8 cellular contexts compared by ENCODE assay signal in genomic region chr11:5684627-5685362, GRCh38. TPM values are rescaled to one million over a fixed set of nuclear protein-coding genes. Genes with fewer than 3 reads are reported as not detected.
DNase-seq lines count a peak whose midpoint lies in the region; ATAC-seq, FAIRE-seq and TF ChIP-seq lines count a peak whose summit lies in the region.

TRIM5 (minus strand) TSS chr11:5685074; CDS start chr11:5680177, 4,897 bp downstream.

- in situ Hi-C loops in GM13976 (cut with MboI; ENCODE audit: low sequenced_read_pairs, unreplicated experiment) = no loop called here

- H2AK5ac ChIP-seq in H1 (ENCODE audit: low read depth, low read length) = no peak within 1 kb of the TSS
- H2AK5ac ChIP-seq in mesenchymal stem cell (ENCODE audit: low read length, severe bottlenecking) = peak within 1 kb of the TSS; percentile 25

- CTCF ChIA-PET in H1 (lab: Charles Lee; ENCODE audit: partially characterized antibody) = interaction anchor here (0.7 to 3.9 kb wide), 17 partner anchors 11 to 1819 kb away, joined by 3 to 21 read pairs (median 4); no protein-coding TSS in a partner anchor

- peaks cover 0 to 12% of the 10 kb centered on the region in 2 experiments; a peak in 1 of 4 replicates for H3K9me3 ChIP-seq in H1 (ENCODE audit: insufficient read depth in 2 of 2, low read depth in 1 of 2, low read length in 1 of 2)
- no peaks in the 10 kb centered on the region for H3K9me3 ChIP-seq in mesenchymal stem cell (ENCODE audit: control insufficient read depth, low read length)

- H3K27me3 ChIP-seq in H1 (replicated peaks in 1 of 4; ENCODE audit: control insufficient read depth in 3 of 4, extremely low read depth in 1 of 4, insufficient read depth in 3 of 4, low read length in 3 of 4) (no peaks in the 10 kb centered on the region), mesenchymal stem cell (ENCODE audit: control insufficient read depth in 1 of 2, insufficient read depth in 1 of 2, low read length in 2 of 2) (no peaks in the 10 kb centered on the region)

- peak within 1 kb of the TSS; percentile 52 to 75 for H3K4me2 ChIP-seq in H1 (ENCODE audit: insufficient read depth in 1 of 2, low read depth in 2 of 2, low read length in 2 of 2)
- peak within 1 kb of the TSS; percentile 68 for H3K4me2 ChIP-seq in mesenchymal stem cell (ENCODE audit: low read length, poor library complexity, severe bottlenecking)

- no peak within 1 kb of the TSS for H4K5ac ChIP-seq in H1 (ENCODE audit: insufficient read length, low read depth, low read length)

- peaks cover 1% of the 10 kb centered on the region; the same call in 1 of the 2 replicates for H3K79me1 ChIP-seq in H1 (ENCODE audit: low read depth, low read length)
- H3K79me1 ChIP-seq in mesenchymal stem cell (replicated peaks; ENCODE audit: low read length, poor library complexity, severe bottlenecking) = peaks cover 22% of the 10 kb centered on the region

- DNase-seq in GM13976 (ENCODE audit: low spot score) (peak; percentile 87), NCI-H460 (ENCODE audit: extremely low read depth, low read depth) (peak; percentile 91), H1 (ENCODE audit: low read depth in 1 of 2, low spot score in 2 of 2) (peak; percentile 41 to 72), mesenchymal stem cell (peak; percentile 99), COR-L47 (lab: John Stamatoyannopoulos, UW) (no peak)
- DNase-seq in activated CD8-positive, alpha-beta memory T cell treated with anti-CD3 and anti-CD28 coated beads for 24 hours = peak; percentile 88
- DNase-seq in stimulated activated CD8-positive, alpha-beta memory T cell treated with anti-CD3 and anti-CD28 coated beads, Interleukin-15, amount 100 ng/mL, for 1 hour (ENCODE audit: low read depth) = peak; percentile 65

- H2BK20ac ChIP-seq in H1 (ENCODE audit: low read length) = 0 out of 2 replicates have a peak within 1 kb of the TSS, but pooled peaks have one; percentile 52

- H3K27ac ChIP-seq in H1 (ENCODE audit: low read depth, low read length) (peak within 1 kb of the TSS; percentile 82), mesenchymal stem cell (ENCODE audit: low read length, poor library complexity, severe bottlenecking) (peak within 1 kb of the TSS; percentile 97)

- WGBS in H1 (ENCODE audit: extremely low coverage in 1 of 2, insufficient coverage in 1 of 2, insufficient read length in 1 of 2, insufficient replicate concordance in 2 of 2, low coverage in 1 of 2, low lambda C conversion rate in 2 of 2, missing lambda C conversion rate in 1 of 2), 2 experiments = 22% methylated on average over 13 of the region's 13 CpGs; no CpG with 5 or more reads in 1 of the 2 experiments
- WGBS in mesenchymal stem cell = 1% methylated on average over 13 of the region's 13 CpGs

- H2BK5ac ChIP-seq in H1 (ENCODE audit: low read depth, low read length) (peak within 1 kb of the TSS; percentile 85), mesenchymal stem cell (ENCODE audit: low read depth, low read length, poor library complexity, severe bottlenecking) (peak within 1 kb of the TSS; percentile 53)

- H3K23ac ChIP-seq in H1 (ENCODE audit: insufficient read length) (no peak within 1 kb of the TSS), mesenchymal stem cell (ENCODE audit: low read length in 2 of 2) (no peak within 1 kb of the TSS)

- no peak within 1 kb of the TSS for H3K14ac ChIP-seq in H1 (ENCODE audit: insufficient read length)
- H3K14ac ChIP-seq in mesenchymal stem cell (ENCODE audit: low read length in 2 of 2) = peak within 1 kb of the TSS; percentile 70 to 86

- H3K9ac ChIP-seq in H1 (replicated peaks in 1 of 4; ENCODE audit: extremely low read depth in 1 of 4, low read depth in 3 of 4, low read length in 3 of 4) (peak within 1 kb of the TSS in 3 of 4 experiments; percentile 60 to 66 (median 65); a peak in 6 of 7 replicates), mesenchymal stem cell (ENCODE audit: low read length) (peak within 1 kb of the TSS; percentile 92)

- H3K18ac ChIP-seq in H1 (ENCODE audit: extremely low read depth, low read length) (peak within 1 kb of the TSS; percentile 41; the same call in 1 of the 2 replicates), mesenchymal stem cell (ENCODE audit: low read depth in 1 of 2, low read length in 2 of 2) (peak within 1 kb of the TSS; percentile 62 to 94)

- H2AFZ ChIP-seq in H1 (ENCODE audit: low read length) (peak within 1 kb of the TSS; percentile 88), mesenchymal stem cell (ENCODE audit: low read depth, low read length) (no peak within 1 kb of the TSS)

- no peak for TF ChIP-seq EP300 in H1 (IDR thresholded peaks at IDR 0.05; ENCODE audit: borderline replicate concordance in 1 of 2, low read depth in 2 of 2, low read length in 2 of 2)

- H3K23me2 ChIP-seq in H1 (ENCODE audit: low read depth, low read length) = peaks cover 2% of the 10 kb centered on the region

- H2BK120ac ChIP-seq in H1 (replicated peaks; ENCODE audit: low read depth, low read length) (no peak within 1 kb of the TSS), mesenchymal stem cell (ENCODE audit: low read depth, low read length) (no peak within 1 kb of the TSS)

- peak within 1 kb of the TSS; percentile 76; the same call in 1 of the 2 replicates for H4K8ac ChIP-seq in H1 (ENCODE audit: extremely low read depth, insufficient read depth, low read length)
- H4K8ac ChIP-seq in mesenchymal stem cell (ENCODE audit: low read length) = no peak within 1 kb of the TSS

- peak within 1 kb of the TSS; percentile 82 for H2BK12ac ChIP-seq in H1 (ENCODE audit: low read depth, low read length)
- no peak within 1 kb of the TSS for H2BK12ac ChIP-seq in mesenchymal stem cell (ENCODE audit: low read length in 2 of 2)

- peak within 1 kb of the TSS; percentile 51; the same call in 1 of the 2 replicates for H2BK15ac ChIP-seq in H1 (ENCODE audit: low read length)
- no peak within 1 kb of the TSS for H2BK15ac ChIP-seq in mesenchymal stem cell (ENCODE audit: low read depth, poor library complexity, severe bottlenecking)

- peak; percentile 79 for ATAC-seq in HG02759 (IDR thresholded peaks at IDR 0.05; ENCODE audit: unreplicated experiment)

- peak within 1 kb of the TSS; percentile 26 to 62 (median 42); a peak in 7 of 8 replicates for H3K4me3 ChIP-seq in H1 (ENCODE audit: extremely low read depth in 1 of 4, insufficient read depth in 2 of 4, low read depth in 3 of 4, low read length in 4 of 4)
- H3K4me3 ChIP-seq in mesenchymal stem cell (ENCODE audit: insufficient read depth in 1 of 2, low read depth in 1 of 2, low read length in 2 of 2) = peak within 1 kb of the TSS in 1 of 2 experiments; percentile 79

- H4K20me1 ChIP-seq in H1 (replicated peaks in 1 of 2; ENCODE audit: control insufficient read depth in 1 of 2, insufficient read depth in 2 of 2, low read length in 2 of 2) = peaks cover 0 to 1% of the 10 kb centered on the region in 2 experiments

- no peak for FAIRE-seq in H1 (lab: Jason Lieb, UNC)

- H3K4me1 ChIP-seq in H1 (replicated peaks in 1 of 4; ENCODE audit: control insufficient read depth in 3 of 4, insufficient read depth in 4 of 4, low read length in 3 of 4) = peaks cover 0 to 4% (median 2%) of the 10 kb centered on the region in 4 experiments; a peak in 4 of 7 replicates
- H3K4me1 ChIP-seq in mesenchymal stem cell (ENCODE audit: control insufficient read depth, insufficient read depth, low read depth, low read length) = peaks cover 8% of the 10 kb centered on the region

- TF ChIP-seq CTCF in GM13976 (IDR thresholded peaks at IDR 0.05; ENCODE audit: borderline replicate concordance, control extremely low read depth, extremely low read depth, insufficient read depth, missing control alignments) (peak; percentile 60), H1 (IDR thresholded peaks at IDR 0.05; ENCODE audit: control extremely low read depth in 1 of 3, insufficient read depth in 1 of 3, low read depth in 1 of 3, low read length in 3 of 3) (peak; percentile 37 to 53 (median 47); a peak in 3 of 4 replicates)

- TF ChIP-seq POLR2A in H1 (IDR thresholded peaks at IDR 0.05; ENCODE audit: control extremely low read depth in 1 of 2, low read depth in 2 of 2, low read length in 2 of 2) = peak in 1 of 2 experiments; percentile 85; a peak in 2 of 3 replicates

- peaks cover 0 to 5% of the 10 kb centered on the region in 2 experiments; a peak in 3 of 4 replicates for H3K79me2 ChIP-seq in H1 (ENCODE audit: control insufficient read depth in 1 of 2, insufficient read depth in 2 of 2, low read length in 2 of 2)

- H4K91ac ChIP-seq in H1 (replicated peaks; ENCODE audit: insufficient read length, low read length) = no peak within 1 kb of the TSS
- H4K91ac ChIP-seq in mesenchymal stem cell (ENCODE audit: low read length) = no peak within 1 kb of the TSS

- POLR2A ChIA-PET in H1 (lab: Charles Lee; ENCODE audit: partially characterized antibody) = interaction anchor here (1.0 to 1.6 kb wide), 7 partner anchors 16 to 126 kb away, joined by 3 to 5 read pairs (median 3); no protein-coding TSS in a partner anchor

- TF ChIP-seq RAD21 in H1 (IDR thresholded peaks at IDR 0.05 in 1 of 2, conservative IDR thresholded peaks at IDR 0.05 in 1 of 2; ENCODE audit: low read depth in 2 of 2, low read length in 2 of 2) = peak; percentile 39 to 54

- H3K56ac ChIP-seq in H1 (replicated peaks; ENCODE audit: insufficient read length, low read depth, low read length) = no peak within 1 kb of the TSS

- H3K4ac ChIP-seq in H1 (replicated peaks; ENCODE audit: insufficient read length, low read depth, low read length) (peak within 1 kb of the TSS; percentile 45), mesenchymal stem cell (ENCODE audit: low read depth in 1 of 2, low read length in 2 of 2) (peak within 1 kb of the TSS in 1 of 2 experiments; percentile 86)

- peaks cover 2 to 7% (median 3%) of the 10 kb centered on the region in 4 experiments; a peak in 6 of 8 replicates for H3K36me3 ChIP-seq in H1 (ENCODE audit: control insufficient read depth in 2 of 4, insufficient read depth in 4 of 4, low read length in 3 of 4)
- peaks cover 3 to 6% of the 10 kb centered on the region in 2 experiments for H3K36me3 ChIP-seq in mesenchymal stem cell (ENCODE audit: control insufficient read depth in 1 of 2, insufficient read depth in 2 of 2, low read depth in 1 of 2, low read length in 2 of 2)

RNA-seq across cellular contexts. Expression of gene TRIM5, which starts in this region (rescaled TPM):
- total RNA-seq in NCI-H460 (2014; rRNA removed; shearing (Covaris generic)) = 23.8 and 25.1 TPM in 2 replicates
- 12.7 and 23.3 TPM in 2 replicates for polyA plus RNA-seq in NCI-H460 (2014; cell fraction: nucleus; rRNA removed)
- 33.3 and 35.5 TPM in 2 replicates for total RNA-seq in H1 (2021; fragmentation: NEBNext Ultra II Directional; extraction: Animal tissue kit (Norgen Biotek cat#: 25700))
- polyA plus RNA-seq in H1 (2011; rRNA removed) = 14.5 and 23.5 TPM in 2 replicates
- 19.5 TPM for polyA plus RNA-seq in H1 (2011; cell fraction: cytosol; rRNA removed)
- polyA plus RNA-seq in H1 (2011; cell fraction: nucleus; rRNA removed) = 11.4 TPM
- polyA plus RNA-seq in H1 (2012, experiment 1 of 2) = 21.7 to 30.2 TPM (median 24.1 TPM) in 4 replicates
- polyA plus RNA-seq in H1 (2012, experiment 2 of 2) = 3.6 TPM
- 26.2 TPM for polyA plus RNA-seq in H1 (2013, experiment 1 of 2)
- 25.7 TPM for polyA plus RNA-seq in H1 (2013, experiment 2 of 2)
- 31.8 and 49.7 TPM in 2 replicates for polyA minus RNA-seq in H1 (2011; rRNA and poly(A)+ RNA removed)
- polyA minus RNA-seq in H1 (2011; cell fraction: cytosol; rRNA and poly(A)+ RNA removed) = 14.3 TPM
- polyA minus RNA-seq in H1 (2011; cell fraction: nucleus; rRNA and poly(A)+ RNA removed) = 16.3 TPM
- 37.1 TPM for polyA plus RNA-seq in mesenchymal stem cell (2013, experiment 1 of 2)
- polyA plus RNA-seq in mesenchymal stem cell (2013, experiment 2 of 2) = 38.1 TPM
